26 cellular contexts compared by ENCODE assay signal in the genomic region with DNA sequence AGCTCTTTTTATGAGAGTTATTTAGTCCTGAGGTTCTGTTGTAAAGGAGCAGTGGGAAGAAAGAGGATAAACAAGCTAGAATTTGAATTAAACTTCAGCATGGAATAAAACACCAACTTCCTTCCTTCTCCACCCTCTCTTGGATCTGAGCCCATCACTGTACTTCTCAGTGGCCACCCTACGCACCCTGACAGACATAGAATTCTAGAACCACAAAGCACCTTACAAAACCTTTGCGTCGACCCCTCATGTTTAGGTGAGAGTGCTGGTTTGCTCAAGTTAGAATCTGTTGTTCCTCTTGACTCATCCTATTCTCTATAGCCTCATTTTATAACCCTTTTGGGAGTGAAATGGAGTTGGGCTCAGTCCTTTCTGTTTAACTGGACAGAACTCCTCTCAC.
DNase-seq lines count a peak whose midpoint lies in the region; ATAC-seq lines count a peak whose summit lies in the region.
"Had no signal": no experiment of that assay in that cellular context is flagged by ENCODE, and none has a peak within 500 bp of the region (broad histone marks: within the 10 kb centered on the region; RNA-seq: fewer than 3 reads in every experiment).

No MANE protein-coding gene starts in this region.

- intact Hi-C loops in naive thymus-derived CD4-positive, alpha-beta T cell (cut with micrococcal nuclease) = loop anchor here in 1 of 2 donors (1.0 kb wide), 1 partner anchor 7 kb away; no protein-coding TSS in a partner anchor

- CTCF ChIA-PET in naive thymus-derived CD4-positive, alpha-beta T cell (lab: Charles Lee) = interaction anchor here (0.6 to 2.7 kb wide), 3 partner anchors 18 to 36 kb away, joined by 3 to 13 read pairs (median 4); no protein-coding TSS in a partner anchor

- H3K9me3 Mint-ChIP-seq in activated T-cell treated with anti-CD3 and anti-CD28 coated beads, Interleukin-2, amount 50 U/mL, for 24 hours = no peaks in the 10 kb centered on the region
- peaks cover 8% of the 10 kb centered on the region for H3K9me3 Mint-ChIP-seq in activated naive CD8-positive, alpha-beta T cell treated with anti-CD3 and anti-CD28 coated beads, Interleukin-2, amount 10 ng/mL, durations not matched to agents 7 days and 5 days
- H3K9me3 Mint-ChIP-seq in naive thymus-derived CD4-positive, alpha-beta T cell = peaks cover 0 to 12% (median 0%) of the 10 kb centered on the region in 11 donors
- H3K9me3 Mint-ChIP-seq: nephron; T-helper 2 cell treated with Interferon-gamma antibody and Interleukin-4, amounts not matched to agents 5 μg/mL and 100 μg/mL, for 36 hours had no signal

- DNase-seq in activated T-cell treated with anti-CD3 and anti-CD28 coated beads, Interleukin-2, amount 50 U/mL, for 24 hours = no peak
- DNase-seq in activated T-cell treated with anti-CD3 and anti-CD28 coated beads for 4 hours = no peak
- DNase-seq in DMS53 treated with DMSO at 0.1 percent for 48 hours (lab: John Stamatoyannopoulos, UW; ENCODE audit: unreplicated experiment) = peak; percentile 20
- no peak for DNase-seq in activated naive CD8-positive, alpha-beta T cell treated with anti-CD3 and anti-CD28 coated beads, Interleukin-2, amount 10 ng/mL, durations not matched to agents 7 days and 5 days
- DNase-seq in naive thymus-derived CD4-positive, alpha-beta T cell = no peak
- no peak for DNase-seq in NCI-H2107 (lab: John Stamatoyannopoulos, UW)
- DNase-seq in SIG-M5 (lab: John Stamatoyannopoulos, UW) = no peak
- no peak for DNase-seq in RPMI8226
- DNase-seq: activated CD4-positive, CD25-positive, alpha-beta regulatory T cell treated with anti-CD3 and anti-CD28 coated beads, Interleukin-2, amount 50 U/mL, for 72 hours; activated CD8-positive, alpha-beta memory T cell treated with anti-CD3 and anti-CD28 coated beads, Interleukin-2, amount 10 ng/mL, durations not matched to agents 7 days and 5 days; activated effector memory CD4-positive, alpha-beta T cell treated with Interleukin-2 at 50 U/mL for 16 hours; effector memory CD4-positive, alpha-beta T cell; GF-D8; GM23248; kidney glomerular epithelial cell; MG63; NCI-H1694 treated with DMSO at 0.1 percent for 48 hours; NCI-H345; PC-9; testis had no signal

- no peaks in the 10 kb centered on the region for H3K36me3 ChIP-seq in naive thymus-derived CD4-positive, alpha-beta T cell (ENCODE audit: control insufficient read depth in 2 of 3, insufficient read depth in 3 of 3, low read length in 3 of 3)
- H3K36me3 ChIP-seq: ascending aorta, esophagus muscularis mucosa, MG63 had no signal

- H3K27ac Mint-ChIP-seq in activated T-cell treated with anti-CD3 and anti-CD28 coated beads, Interleukin-2, amount 50 U/mL, for 24 hours = peak overlapping the region; percentile 38
- H3K27ac Mint-ChIP-seq in activated naive CD8-positive, alpha-beta T cell treated with anti-CD3 and anti-CD28 coated beads, Interleukin-2, amount 10 ng/mL, durations not matched to agents 7 days and 5 days = peak overlapping the region; percentile 40
- H3K27ac Mint-ChIP-seq in naive thymus-derived CD4-positive, alpha-beta T cell = peak overlapping the region; percentile 13 to 77 (median 46)
- H3K27ac Mint-ChIP-seq: activated CD8-positive, alpha-beta memory T cell treated with anti-CD3 and anti-CD28 coated beads, Interleukin-2, amount 10 ng/mL, durations not matched to agents 7 days and 5 days; nephron; T-helper 2 cell treated with Interferon-gamma antibody and Interleukin-4, amounts not matched to agents 5 μg/mL and 100 μg/mL, for 36 hours had no signal

- peaks cover 0 to 56% of the 10 kb centered on the region in 2 donors for H3K4me1 ChIP-seq in naive thymus-derived CD4-positive, alpha-beta T cell (ENCODE audit: control insufficient read depth in 2 of 2, insufficient read depth in 2 of 2, low read length in 2 of 2)
- H3K4me1 ChIP-seq: ascending aorta, esophagus muscularis mucosa, testis had no signal

- no peak overlapping the region for H3K27ac ChIP-seq in naive thymus-derived CD4-positive, alpha-beta T cell (ENCODE audit: low read depth, low read length)
- H3K27ac ChIP-seq: ascending aorta, C4-2B, esophagus muscularis mucosa, GM23248, PC-9, testis had no signal

- peaks cover 59% of the 10 kb centered on the region for H3K4me1 Mint-ChIP-seq in activated T-cell treated with anti-CD3 and anti-CD28 coated beads, Interleukin-2, amount 50 U/mL, for 24 hours (ENCODE audit: low read depth)
- peaks cover 49% of the 10 kb centered on the region for H3K4me1 Mint-ChIP-seq in activated naive CD8-positive, alpha-beta T cell treated with anti-CD3 and anti-CD28 coated beads, Interleukin-2, amount 10 ng/mL, durations not matched to agents 7 days and 5 days
- H3K4me1 Mint-ChIP-seq in naive thymus-derived CD4-positive, alpha-beta T cell = peaks cover 37 to 85% (median 73%) of the 10 kb centered on the region in 7 donors

- no peak overlapping the region for H3K4me3 ChIP-seq in naive thymus-derived CD4-positive, alpha-beta T cell (ENCODE audit: low read length)
- H3K4me3 ChIP-seq: ascending aorta, esophagus muscularis mucosa, GM23248, MG63, PC-9, testis had no signal

- H3K27me3 Mint-ChIP-seq in activated T-cell treated with anti-CD3 and anti-CD28 coated beads, Interleukin-2, amount 50 U/mL, for 24 hours = no peaks in the 10 kb centered on the region
- no peaks in the 10 kb centered on the region for H3K27me3 Mint-ChIP-seq in activated naive CD8-positive, alpha-beta T cell treated with anti-CD3 and anti-CD28 coated beads, Interleukin-2, amount 10 ng/mL, durations not matched to agents 7 days and 5 days
- H3K27me3 Mint-ChIP-seq in naive thymus-derived CD4-positive, alpha-beta T cell = no peaks in the 10 kb centered on the region
- H3K27me3 Mint-ChIP-seq: activated CD8-positive, alpha-beta memory T cell treated with anti-CD3 and anti-CD28 coated beads, Interleukin-2, amount 10 ng/mL, durations not matched to agents 7 days and 5 days had no signal

- H3K27me3 ChIP-seq in naive thymus-derived CD4-positive, alpha-beta T cell (ENCODE audit: control insufficient read depth in 2 of 2, insufficient read depth in 2 of 2, low read length in 2 of 2) = no peaks in the 10 kb centered on the region
- H3K27me3 ChIP-seq: ascending aorta, esophagus muscularis mucosa, MG63, testis had no signal

- ATAC-seq in activated naive CD8-positive, alpha-beta T cell treated with anti-CD3 and anti-CD28 coated beads, Interleukin-2, amount 10 ng/mL, durations not matched to agents 7 days and 5 days (ENCODE audit: low read depth) = no peak
- no peak for ATAC-seq in naive thymus-derived CD4-positive, alpha-beta T cell
- ATAC-seq: activated CD8-positive, alpha-beta memory T cell treated with anti-CD3 and anti-CD28 coated beads, Interleukin-2, amount 10 ng/mL, durations not matched to agents 7 days and 5 days; HepG2 had no signal

- H3K36me3 Mint-ChIP-seq in activated T-cell treated with anti-CD3 and anti-CD28 coated beads, Interleukin-2, amount 50 U/mL, for 24 hours (ENCODE audit: low read depth) = no peaks in the 10 kb centered on the region
- H3K36me3 Mint-ChIP-seq in activated naive CD8-positive, alpha-beta T cell treated with anti-CD3 and anti-CD28 coated beads, Interleukin-2, amount 10 ng/mL, durations not matched to agents 7 days and 5 days = peaks cover 25% of the 10 kb centered on the region
- peaks cover 4 to 36% (median 9%) of the 10 kb centered on the region in 5 donors for H3K36me3 Mint-ChIP-seq in naive thymus-derived CD4-positive, alpha-beta T cell

- H3K9me3 ChIP-seq in naive thymus-derived CD4-positive, alpha-beta T cell (ENCODE audit: control insufficient read depth in 2 of 3, low read length in 3 of 3) = no peaks in the 10 kb centered on the region
- H3K9me3 ChIP-seq: ascending aorta, esophagus muscularis mucosa, MG63, testis had no signal

- H3K4me3 Mint-ChIP-seq in activated T-cell treated with anti-CD3 and anti-CD28 coated beads, Interleukin-2, amount 50 U/mL, for 24 hours = no peak overlapping the region
- H3K4me3 Mint-ChIP-seq in activated naive CD8-positive, alpha-beta T cell treated with anti-CD3 and anti-CD28 coated beads, Interleukin-2, amount 10 ng/mL, durations not matched to agents 7 days and 5 days = no peak overlapping the region
- H3K4me3 Mint-ChIP-seq in naive thymus-derived CD4-positive, alpha-beta T cell = peak overlapping the region in 8 of 10 donors; percentile 28 to 81 (median 66)
- H3K4me3 Mint-ChIP-seq: activated CD8-positive, alpha-beta memory T cell treated with anti-CD3 and anti-CD28 coated beads, Interleukin-2, amount 10 ng/mL, durations not matched to agents 7 days and 5 days; nephron; T-helper 2 cell treated with Interferon-gamma antibody and Interleukin-4, amounts not matched to agents 5 μg/mL and 100 μg/mL, for 36 hours had no signal

- POLR2A ChIA-PET in activated naive CD8-positive, alpha-beta T cell treated with anti-CD3 and anti-CD28 coated beads, Interleukin-2, amount 10 ng/mL, durations not matched to agents 7 days and 5 days (lab: Charles Lee) = no interaction called here
- POLR2A ChIA-PET in naive thymus-derived CD4-positive, alpha-beta T cell (lab: Charles Lee) = interaction anchor here (0.7 to 2.4 kb wide), 7 partner anchors 11 to 473 kb away, joined by 3 to 8 read pairs (median 4); no protein-coding TSS in a partner anchor

Comparison
In these comparisons a context has a peak if more than half of its experiments do, and no peak if none do; other contexts are left out.
1. H3K4me3 Mint-ChIP-seq: peak in naive thymus-derived CD4-positive, alpha-beta T cell (8 of 10); none in activated T-cell treated with anti-CD3 and anti-CD28 coated beads, Interleukin-2, amount 50 U/mL, for 24 hours (single experiment) and activated naive CD8-positive, alpha-beta T cell treated with anti-CD3 and anti-CD28 coated beads, Interleukin-2, amount 10 ng/mL, durations not matched to agents 7 days and 5 days (single experiment).
2. Peak in every context shown above with its lines, with median percentiles within 50 percentile points of each other: H3K27ac Mint-ChIP-seq.